Comparison of ENCODE assay signal across 8 cellular contexts in genomic region chr17:49741009-49741691, GRCh38. TPM values are rescaled to one million over a fixed set of nuclear protein-coding genes. Genes with fewer than 3 reads are reported as not detected.
DNase-seq lines count a peak whose midpoint lies in the region; ATAC-seq and TF ChIP-seq lines count a peak whose summit lies in the region.

No MANE protein-coding gene starts in this region.

- peaks cover 53% of the 10 kb centered on the region for H3K4me1 Mint-ChIP-seq in nephron

- DNase-seq in HL-60 (ENCODE audit: low read depth in 1 of 2, low spot score in 1 of 2), result peak in 1 of 2 experiments; percentile 66
- DNase-seq in breast epithelium (ENCODE audit: low spot score in 2 of 2), result no peak
- DNase-seq in activated gamma-delta T cell (lab: John Stamatoyannopoulos, UW), result no peak
- DNase-seq in NCI-H510A (lab: John Stamatoyannopoulos, UW), result no peak
- DNase-seq in NCI-H1930 (lab: John Stamatoyannopoulos, UW), result no peak

- H3K27me3 ChIP-seq in HL-60 (ENCODE audit: insufficient read depth, poor library complexity, severe bottlenecking) (no peaks in the 10 kb centered on the region), breast epithelium (no peaks in the 10 kb centered on the region)

- H3K36me3 Mint-ChIP-seq in nephron (ENCODE audit: low read depth), result no peaks in the 10 kb centered on the region

- H3K4me3 Mint-ChIP-seq in nephron, result no peak overlapping the region

- H3K4me3 ChIP-seq in GM08714 (ENCODE audit: low read length) (peak overlapping the region; percentile 58; the same call in 1 of the 2 replicates), HL-60 (replicated peaks; ENCODE audit: insufficient read depth, low read length) (peak overlapping the region; percentile 51), breast epithelium (no peak overlapping the region)

- no peaks in the 10 kb centered on the region for H3K9me3 Mint-ChIP-seq in nephron

- TF ChIP-seq CTCF in HL-60 (IDR thresholded peaks at IDR 0.05; ENCODE audit: insufficient read depth, low read length) (no peak), breast epithelium (IDR thresholded peaks at IDR 0.05) (no peak), nephron (IDR thresholded peaks at IDR 0.05; ENCODE audit: unreplicated experiment in 3 of 3) (no peak)

- H3K36me3 ChIP-seq in breast epithelium, result no peaks in the 10 kb centered on the region

- H3K27ac ChIP-seq in HL-60 (replicated peaks), result peak overlapping the region; percentile 95
- H3K27ac ChIP-seq in breast epithelium, result peak overlapping the region; percentile 26 to 59

- no peak for TF ChIP-seq POLR2A in breast epithelium (IDR thresholded peaks at IDR 0.05)

- intact Hi-C loops in breast epithelium (cut with DNase I; ENCODE audit: low total_unique reads), result no loop called here

- no peak for ATAC-seq in HG03354 (IDR thresholded peaks at IDR 0.05; ENCODE audit: poor library complexity, severe bottlenecking, unreplicated experiment)

- no peaks in the 10 kb centered on the region for H3K9me3 ChIP-seq in breast epithelium

- peak overlapping the region in 2 of 3 experiments; percentile 48 to 94 for H3K27ac Mint-ChIP-seq in nephron

- H3K27me3 Mint-ChIP-seq in nephron (ENCODE audit: low read depth), result no peaks in the 10 kb centered on the region

- H3K4me1 ChIP-seq in breast epithelium, result peaks cover 0 to 15% of the 10 kb centered on the region in 2 donors

RNA-seq across cellular contexts. Expression of gene FAM117A, which starts 22.8 kb away (rescaled TPM):
- 10 to 100 TPM in 1 of 3 donors, 1 to 10 TPM in 2; 8.0 to 11.6 (median 9.8) TPM for total RNA-seq in breast epithelium

RNA-seq across cellular contexts. Expression of gene SLC35B1, which starts 33.4 kb away (rescaled TPM):
- 10 to 100 TPM; 33.0 to 44.1 (median 35.7) TPM for total RNA-seq in breast epithelium

RNA-seq across cellular contexts. Expression of gene KAT7, which starts 47.3 kb away (rescaled TPM):
- 10 to 100 TPM; 37.6 to 57.4 (median 47.2) TPM for total RNA-seq in breast epithelium

Comparison
In these comparisons a context has a peak if more than half of its experiments do, and no peak if none do; other contexts are left out.
1. H3K4me3 ChIP-seq: peak in GM08714 (single experiment) and HL-60 (single experiment); none in breast epithelium (0 of 3).